Comparison of ENCODE assay signal across 3 cellular contexts in genomic region chr22:20899827-20900423, GRCh38.
TF ChIP-seq lines count a peak whose summit lies in the region.

No MANE protein-coding gene starts in this region.

TF ChIP-seq in liver, 16 proteins besides CTCF, POLR2A, EP300 and RAD21:
- no peak for TF ChIP-seq EGR1 (IDR thresholded peaks at IDR 0.05; ENCODE audit: low read depth in 2 of 2)
- peak; percentile 10 to 11 for TF ChIP-seq HNF4A (conservative IDR thresholded peaks at IDR 0.05)

TF ChIP-seq in HepG2, 621 proteins besides CTCF, POLR2A, EP300 and RAD21 (continues in another document):
- TF ChIP-seq CEBPB (IDR thresholded peaks at IDR 0.05; ENCODE audit: borderline replicate concordance, low read depth, low read length), result no peak; the same call in 1 of the 2 replicates
- no peak for TF ChIP-seq IKZF5 (CRISPR knock-in tag; IDR thresholded peaks at IDR 0.05)
- no peak for TF ChIP-seq LRRFIP1 (CRISPR knock-in tag; conservative IDR thresholded peaks at IDR 0.05)
- no peak for TF ChIP-seq ZNF7 (CRISPR knock-in tag; IDR thresholded peaks at IDR 0.05)
- TF ChIP-seq MNT (IDR thresholded peaks at IDR 0.05), result no peak
- TF ChIP-seq MEIS1 (CRISPR knock-in tag; IDR thresholded peaks at IDR 0.05; ENCODE audit: borderline replicate concordance), result no peak
- TF ChIP-seq ZSCAN22 (CRISPR knock-in tag; IDR thresholded peaks at IDR 0.05), result no peak
- no peak for TF ChIP-seq IRF2 (CRISPR knock-in tag; IDR thresholded peaks at IDR 0.05)
- TF ChIP-seq ZNF407 (CRISPR knock-in tag; IDR thresholded peaks at IDR 0.05; ENCODE audit: not compliant biosample characterization), result no peak
- TF ChIP-seq HOXA7 (CRISPR knock-in tag; IDR thresholded peaks at IDR 0.05), result no peak
- TF ChIP-seq PHB2 (IDR thresholded peaks at IDR 0.05; ENCODE audit: partially characterized antibody), result no peak

TF ChIP-seq in K562, 482 proteins besides CTCF, POLR2A, EP300 and RAD21:
- TF ChIP-seq JUND (IDR thresholded peaks at IDR 0.05; ENCODE audit: borderline replicate concordance, low read depth, low read length) (0 out of 2 replicates have a peak, but pooled peaks have one; percentile 32), JUND (tag; IDR thresholded peaks at IDR 0.05; ENCODE audit: borderline replicate concordance, low read depth, low read length) (no peak), TRIM28 (IDR thresholded peaks at IDR 0.05) (0 out of 2 replicates have a peak, but pooled peaks have one; percentile 35), SLC30A9 (CRISPR knock-in tag; IDR thresholded peaks at IDR 0.05) (no peak), DDX20 (tag; IDR thresholded peaks at IDR 0.05; ENCODE audit: low read depth) (no peak), ARHGAP35 (IDR thresholded peaks at IDR 0.05; ENCODE audit: partially characterized antibody) (peak; percentile 11), MBD1 (CRISPR knock-in tag; IDR thresholded peaks at IDR 0.05) (no peak), MCM3 (IDR thresholded peaks at IDR 0.05) (0 out of 2 replicates have a peak, but pooled peaks have one; percentile 18), HMGXB4 (CRISPR knock-in tag; IDR thresholded peaks at IDR 0.05) (no peak), NEUROD1 (IDR thresholded peaks at IDR 0.05; ENCODE audit: borderline replicate concordance, low read depth, low read length, partially characterized antibody) (peak; percentile 11), KLF13 (tag; IDR thresholded peaks at IDR 0.05; ENCODE audit: borderline replicate concordance, low read depth) (0 out of 2 replicates have a peak, but pooled peaks have one; percentile 18), CEBPG (CRISPR knock-in tag; IDR thresholded peaks at IDR 0.05) (0 out of 2 replicates have a peak, but pooled peaks have one; percentile 30), CEBPG (tag; conservative IDR thresholded peaks at IDR 0.05 in 1 of 2, IDR thresholded peaks at IDR 0.05 in 1 of 2) (peak in 1 of 2 experiments; percentile 69; a peak in 2 of 4 replicates), RBM15 (IDR thresholded peaks at IDR 0.05; ENCODE audit: insufficient read depth, low read length) (no peak), BCOR (IDR thresholded peaks at IDR 0.05) (0 out of 2 replicates have a peak, but pooled peaks have one; percentile 37), ATF3 (IDR thresholded peaks at IDR 0.05) (peak; percentile 66), ATF3 (CRISPR knock-in tag; conservative IDR thresholded peaks at IDR 0.05) (peak; percentile 29; the same call in 1 of the 2 replicates), ZNF384 (IDR thresholded peaks at IDR 0.05; ENCODE audit: low read depth, low read length) (peak; percentile 69; the same call in 1 of the 2 replicates), MCM7 (IDR thresholded peaks at IDR 0.05) (no peak; a peak in 1 of 4 replicates), L3MBTL2 (IDR thresholded peaks at IDR 0.05) (0 out of 2 replicates have a peak, but pooled peaks have one; percentile 29), CUX1 (CRISPR knock-in tag; IDR thresholded peaks at IDR 0.05) (no peak), ETV5 (CRISPR knock-in tag; IDR thresholded peaks at IDR 0.05; ENCODE audit: low read depth) (0 out of 2 replicates have a peak, but pooled peaks have one; percentile 7), PKNOX1 (IDR thresholded peaks at IDR 0.05) (peak; percentile 84), SMAD3 (CRISPR knock-in tag; conservative IDR thresholded peaks at IDR 0.05) (no peak), PHF21A (IDR thresholded peaks at IDR 0.05; ENCODE audit: borderline replicate concordance, low read depth) (0 out of 2 replicates have a peak, but pooled peaks have one; percentile 30), TEAD2 (tag; IDR thresholded peaks at IDR 0.05) (no peak), HNRNPLL (IDR thresholded peaks at IDR 0.05; ENCODE audit: low read depth, low read length, poor library complexity, severe bottlenecking) (peak; percentile 21), GABPB1 (CRISPR knock-in tag; IDR thresholded peaks at IDR 0.05) (no peak), FOXK2 (conservative IDR thresholded peaks at IDR 0.05 in 1 of 2, IDR thresholded peaks at IDR 0.05 in 1 of 2; ENCODE audit: low read depth in 2 of 2) (no peak), SMC3 (conservative IDR thresholded peaks at IDR 0.05; ENCODE audit: insufficient read depth, low read depth, low read length) (no peak), KDM1A (IDR thresholded peaks at IDR 0.05) (peak in 1 of 2 experiments; percentile 22; a peak in 1 of 4 replicates)
